ENCODE assay signal across 26 cellular contexts in genomic region chr4:31917334-31917733, GRCh38.
"Had no signal": no experiment of that assay in that cellular context is flagged by ENCODE, and none has a peak within 500 bp of the region (broad histone marks: within the 10 kb centered on the region; RNA-seq: fewer than 3 reads in every experiment).

No MANE protein-coding gene starts in this region.

- H3K27me3 ChIP-seq: gastroesophageal sphincter, hepatocyte, pancreas, sigmoid colon, upper lobe of left lung, vagina had no signal

- ATAC-seq: activated CD8-positive, alpha-beta T cell treated with anti-CD3 and anti-CD28 coated beads for 36 hours; activated naive CD8-positive, alpha-beta T cell treated with anti-CD3 and anti-CD28 coated beads, Interleukin-2, amount 50 U/mL, for 24 hours; activated T-cell treated with anti-CD3 and anti-CD28 coated beads, Interleukin-2, amount 50 U/mL, for 4 hours; gastroesophageal sphincter; naive thymus-derived CD8-positive, alpha-beta T cell; pancreas; stimulated activated memory B cell treated with anti-CD40 and anti-IgM and Interleukin-4, amounts not matched to agents 10 μg/mL and 1 μg/mL and 100 μg/mL, for 72 hours; stimulated activated naive CD8-positive, alpha-beta T cell treated with anti-CD3 and anti-CD28 coated beads, Interleukin-15, amount 100 ng/mL, for 72 hours; WTC11 had no signal

- H3K27ac ChIP-seq: gastroesophageal sphincter, hepatocyte, pancreas, prostate gland, sigmoid colon, upper lobe of left lung, vagina had no signal

- DNase-seq: activated CD4-positive, alpha-beta T cell treated with anti-CD3 and anti-CD28 coated beads, Interleukin-2, amount 50 U/mL, for 1 hour; activated CD8-positive, alpha-beta T cell treated with anti-CD3 and anti-CD28 coated beads for 36 hours; activated naive CD8-positive, alpha-beta T cell treated with anti-CD3 and anti-CD28 coated beads, Interleukin-2, amount 50 U/mL, for 24 hours; activated T-cell treated with anti-CD3 and anti-CD28 coated beads, Interleukin-2, amount 50 U/mL, for 4 hours; dermis blood vessel endothelial cell; effector CD8-positive, alpha-beta T cell; erythroblast; islet precursor cell; mesenchymal stem cell; naive thymus-derived CD8-positive, alpha-beta T cell; nucleus accumbens; pancreas; sigmoid colon; stimulated activated CD4-positive, alpha-beta T cell treated with anti-CD3 and anti-CD28 coated beads, Interleukin-1b, Interleukin-23, amount 100 ng/mL, for 48 hours; stimulated activated CD4-positive, alpha-beta T cell treated with anti-CD3 and anti-CD28 coated beads, Interleukin-4, amount 100 ng/mL, for 4 hours; stimulated activated CD8-positive, alpha-beta memory T cell treated with anti-CD3 and anti-CD28 coated beads, Interleukin-4, amount 100 ng/mL, for 48 hours; stimulated activated naive CD8-positive, alpha-beta T cell treated with anti-CD3 and anti-CD28 coated beads, Interleukin-15, amount 100 ng/mL, for 72 hours; substantia nigra; T-helper 2 cell; upper lobe of left lung had no signal

- H3K4me1 ChIP-seq: gastroesophageal sphincter, pancreas, prostate gland, sigmoid colon, upper lobe of left lung, vagina had no signal
